Comparison of ENCODE assay signal across 1 cellular context in the genomic region with DNA sequence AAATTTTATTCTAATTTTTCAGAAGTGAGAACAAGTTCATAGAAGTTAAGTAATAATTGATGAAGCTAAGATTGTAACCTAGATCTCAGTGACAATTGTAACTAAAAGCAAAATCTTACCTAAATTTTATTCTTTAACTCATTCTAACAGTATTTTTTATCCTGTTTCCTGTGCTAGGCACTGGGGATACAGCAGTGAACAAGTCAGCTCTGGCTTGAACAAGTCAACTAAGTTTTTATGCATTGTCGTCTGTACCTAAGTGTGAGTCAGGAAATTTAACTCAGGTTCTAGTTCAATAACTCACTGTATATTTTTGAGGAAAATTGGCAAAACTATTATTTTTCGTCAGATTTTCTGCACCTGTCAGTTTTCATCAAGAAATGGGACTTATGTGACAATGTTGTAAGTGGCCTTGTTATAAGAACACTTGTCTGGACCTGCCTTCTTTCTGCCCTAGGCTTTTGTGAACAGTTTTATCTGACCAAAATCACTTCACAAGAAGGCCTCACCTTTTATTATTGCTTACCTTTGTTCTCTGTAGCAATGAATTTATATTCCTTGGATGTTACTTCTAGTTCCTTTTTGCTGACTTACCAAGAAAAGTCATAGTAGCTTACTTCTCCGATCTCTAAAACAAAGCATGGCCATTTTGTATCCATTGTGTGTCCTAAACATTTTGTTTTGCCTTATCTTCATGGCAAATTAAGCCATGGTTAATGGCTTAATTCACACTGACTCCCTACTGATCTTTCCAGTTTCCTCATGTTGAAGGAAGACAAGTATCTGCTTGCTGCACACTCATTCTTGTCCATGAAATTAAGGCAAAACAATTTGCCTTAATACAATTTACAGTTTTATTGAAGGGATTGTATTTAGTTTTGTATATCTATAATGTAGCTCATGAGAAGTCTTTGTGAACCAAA.
TF ChIP-seq lines count a peak whose summit lies in the region.

No MANE protein-coding gene starts in this region.

TF ChIP-seq in GM12891, 5 proteins besides CTCF, POLR2A, EP300 and RAD21:
- TF ChIP-seq SPI1 (IDR thresholded peaks at IDR 0.05; ENCODE audit: low read depth, low read length) (no peak), POLR2AphosphoS5 (IDR thresholded peaks at IDR 0.05; ENCODE audit: low read depth, low read length) (no peak), POU2F2 (IDR thresholded peaks at IDR 0.05; ENCODE audit: low read depth, low read length) (no peak), PAX5 (IDR thresholded peaks at IDR 0.05; ENCODE audit: insufficient read depth, low read length, severe bottlenecking) (no peak)
